8 cellular contexts compared by ENCODE assay signal in genomic region chr1:26692211-26692792, GRCh38.
DNase-seq lines count a peak whose midpoint lies in the region; FAIRE-seq and TF ChIP-seq lines count a peak whose summit lies in the region.

No MANE protein-coding gene starts in this region.

- H3K4me1 ChIP-seq in neutrophil (ENCODE audit: control insufficient read depth in 1 of 2, insufficient read depth in 1 of 2, low read depth in 1 of 2, low read length in 1 of 2), result peaks cover 44 to 49% of the 10 kb centered on the region in 2 experiments

- H3K4me3 ChIP-seq in AG09309 (ENCODE audit: control insufficient read depth, low read depth, low read length) (peak overlapping the region; percentile 64), SK-N-MC (peak overlapping the region; percentile 75), neutrophil (ENCODE audit: low read depth in 1 of 2, low read length in 1 of 2) (peak overlapping the region; percentile 62 to 70)

- H3K27ac ChIP-seq in SK-N-MC, result peak overlapping the region; percentile 97
- peak overlapping the region; percentile 96 for H3K27ac ChIP-seq in neutrophil

- TF ChIP-seq CTCF in AG09309 (IDR thresholded peaks at IDR 0.05; ENCODE audit: control insufficient read depth, insufficient read depth, low read depth, low read length, missing control alignments) (peak; percentile 29), neutrophil (IDR thresholded peaks at IDR 0.05) (no peak)

- H3K9ac ChIP-seq in SK-N-MC (ENCODE audit: insufficient read length), result peak overlapping the region; percentile 82

- DNase-seq in AG09309 (ENCODE audit: low read depth) (peak; percentile 86), GM19239 (ENCODE audit: insufficient read length, low spot score) (peak; percentile 58), NAMALWA (ENCODE audit: low spot score) (peak; percentile 97), SK-N-MC (ENCODE audit: low read depth, low spot score) (peak; percentile 100), germinal center (ENCODE audit: low spot score) (peak; percentile 85), stromal cell of bone marrow (ENCODE audit: low read depth) (peak; percentile 92)
- DNase-seq in activated naive CD4-positive, alpha-beta T cell treated with anti-CD3 and anti-CD28 coated beads, Interleukin-2, amount 50 U/mL, for 16 hours, result peak; percentile 79

- H3K36me3 ChIP-seq in SK-N-MC (ENCODE audit: insufficient read depth, low read length) (no peaks in the 10 kb centered on the region), neutrophil (no peaks in the 10 kb centered on the region)

- H3K27me3 ChIP-seq in neutrophil, result no peaks in the 10 kb centered on the region

- peak; percentile 98 for FAIRE-seq in GM19239 (lab: Jason Lieb, UNC)

- H3K9me3 ChIP-seq in SK-N-MC (ENCODE audit: low read depth, low read length) (peaks cover 3% of the 10 kb centered on the region; the same call in 1 of the 2 replicates), neutrophil (no peaks in the 10 kb centered on the region)

Comparison
In these comparisons a context has a peak if more than half of its experiments do, and no peak if none do; other contexts are left out.
1. Peak in every context shown above with its lines: DNase-seq, H3K4me3 ChIP-seq and H3K27ac ChIP-seq.